8 cellular contexts compared by ENCODE assay signal in genomic region chr1:121519042-121519755, GRCh38.
DNase-seq lines count a peak whose midpoint lies in the region; ATAC-seq and TF ChIP-seq lines count a peak whose summit lies in the region.

No MANE protein-coding gene starts in this region.

- ATAC-seq in HG02610 (IDR thresholded peaks at IDR 0.05; ENCODE audit: unreplicated experiment) (no peak), HG03108 (IDR thresholded peaks at IDR 0.05; ENCODE audit: unreplicated experiment) (no peak)

- in situ Hi-C loops in astrocyte of the spinal cord (cut with HindIII; ENCODE audit: low sequenced_read_pairs) = no loop called here

- TF ChIP-seq CTCF in astrocyte of the spinal cord (IDR thresholded peaks at IDR 0.05; ENCODE audit: low read depth, low read length) = no peak

- peak; percentile 53 for DNase-seq in EL
- DNase-seq in Kasumi-1 (lab: John Stamatoyannopoulos, UW) = peak; percentile 43 to 50
- DNase-seq in T-helper 22 cell (ENCODE audit: low read depth) = peak; percentile 71
- peak; percentile 1 for DNase-seq in astrocyte of the spinal cord (ENCODE audit: low read depth, low spot score)
- peak; percentile 86 for DNase-seq in iPS-NIHi11 (ENCODE audit: low spot score)
- peak; percentile 72 to 85 (median 80) for DNase-seq in stimulated activated CD4-positive, alpha-beta T cell treated with anti-CD3 and anti-CD28 coated beads, Interleukin-12 subunit alpha, Interleukin-12 subunit beta, amount 100 ng/mL, for 48 hours (ENCODE audit: low read depth in 2 of 3, low spot score in 1 of 3)

- H3K4me3 ChIP-seq in astrocyte of the spinal cord (ENCODE audit: low read depth, low read length) = peak overlapping the region; percentile 27

Comparison
In these comparisons a context has a peak if more than half of its experiments do, and no peak if none do; other contexts are left out.
1. DNase-seq: peak in every context shown above with its lines; median percentile 86 in iPS-NIHi11; 80 in stimulated activated CD4-positive, alpha-beta T cell treated with anti-CD3 and anti-CD28 coated beads, Interleukin-12 subunit alpha, Interleukin-12 subunit beta, amount 100 ng/mL, for 48 hours; 71 in T-helper 22 cell; 53 in EL; 46 in Kasumi-1; 1 in astrocyte of the spinal cord.